In genomic region chr11:69704508-69705245, GRCh38 we compare ENCODE assay signal across 8 cellular contexts. TPM values are rescaled to one million over a fixed set of nuclear protein-coding genes. Genes with fewer than 3 reads are reported as not detected.
DNase-seq lines count a peak whose midpoint lies in the region; ATAC-seq and TF ChIP-seq lines count a peak whose summit lies in the region.

No MANE protein-coding gene starts in this region.

- DNase-seq in activated naive CD4-positive, alpha-beta T cell treated with anti-CD3 and anti-CD28 coated beads for 36 hours: peak; percentile 23
- no peak for DNase-seq in activated naive CD4-positive, alpha-beta T cell treated with anti-CD3 and anti-CD28 coated beads, Interleukin-2, amount 50 U/mL, for 16 hours
- no peak for DNase-seq in Peyer's patch
- DNase-seq in foreskin keratinocyte: no peak
- DNase-seq in spleen: peak; percentile 48
- DNase-seq in nucleus accumbens (lab: John Stamatoyannopoulos, UW): no peak
- DNase-seq in CD1c-positive myeloid dendritic cell (ENCODE audit: extremely low spot score): no peak

- peak overlapping the region in 2 of 4 donors; percentile 18 to 47 for H3K4me3 ChIP-seq in Peyer's patch
- peak overlapping the region in 2 of 8 donors; percentile 6 to 46 for H3K4me3 ChIP-seq in spleen

- no peaks in the 10 kb centered on the region for H3K36me3 Mint-ChIP-seq in activated naive CD4-positive, alpha-beta T cell treated with anti-CD3 and anti-CD28 coated beads for 36 hours (ENCODE audit: low read depth)

- TF ChIP-seq POLR2A in Peyer's patch (IDR thresholded peaks at IDR 0.05) (no peak), spleen (IDR thresholded peaks at IDR 0.05) (no peak)

- ATAC-seq in foreskin keratinocyte (peak; percentile 18), HG03460 (IDR thresholded peaks at IDR 0.05; ENCODE audit: unreplicated experiment) (no peak)

- H3K27ac ChIP-seq in Peyer's patch: no peak overlapping the region
- H3K27ac ChIP-seq in foreskin keratinocyte: no peak overlapping the region
- H3K27ac ChIP-seq in spleen: no peak overlapping the region

- no peak overlapping the region for H3K27ac Mint-ChIP-seq in activated naive CD4-positive, alpha-beta T cell treated with anti-CD3 and anti-CD28 coated beads for 36 hours

- H3K4me3 Mint-ChIP-seq in activated naive CD4-positive, alpha-beta T cell treated with anti-CD3 and anti-CD28 coated beads for 36 hours: peak overlapping the region; percentile 49

- peaks cover 29% of the 10 kb centered on the region for H3K27me3 Mint-ChIP-seq in activated naive CD4-positive, alpha-beta T cell treated with anti-CD3 and anti-CD28 coated beads for 36 hours (ENCODE audit: low read depth)

- H3K4me1 ChIP-seq in Peyer's patch: peaks cover 0 to 69% (median 5%) of the 10 kb centered on the region in 4 donors
- H3K4me1 ChIP-seq in foreskin keratinocyte: peaks cover 10% of the 10 kb centered on the region
- H3K4me1 ChIP-seq in spleen: peaks cover 7 to 48% (median 35%) of the 10 kb centered on the region in 6 donors

- H3K27me3 ChIP-seq in Peyer's patch: peaks cover 0 to 27% of the 10 kb centered on the region in 2 donors
- peaks cover 56% of the 10 kb centered on the region for H3K27me3 ChIP-seq in foreskin keratinocyte
- H3K27me3 ChIP-seq in spleen (replicated peaks in 1 of 7): peaks cover 5 to 96% (median 69%) of the 10 kb centered on the region in 7 donors

- H3K9me3 Mint-ChIP-seq in activated naive CD4-positive, alpha-beta T cell treated with anti-CD3 and anti-CD28 coated beads for 36 hours: no peaks in the 10 kb centered on the region

- H3K9me3 ChIP-seq in Peyer's patch (no peaks in the 10 kb centered on the region), spleen (no peaks in the 10 kb centered on the region)

- CTCF ChIA-PET in activated naive CD4-positive, alpha-beta T cell treated with anti-CD3 and anti-CD28 coated beads for 36 hours (lab: Charles Lee): interaction anchor here (0.6 to 1.0 kb wide), 2 partner anchors 17 to 185 kb away, joined by 3 to 6 read pairs; no protein-coding TSS in a partner anchor

- intact Hi-C loops in activated naive CD4-positive, alpha-beta T cell treated with anti-CD3 and anti-CD28 coated beads for 36 hours (cut with micrococcal nuclease): loop anchor here (1.0 to 5.0 kb wide), 3 partner anchors 98 to 184 kb away; no protein-coding TSS in a partner anchor
- intact Hi-C loops in spleen (cut with DNase I; ENCODE audit: low total_unique reads): no loop called here

- 4 to 7% (median 4%) methylated on average over 43 to 62 of the region's 62 CpGs for WGBS in spleen, 5 donors

- H3K36me3 ChIP-seq in Peyer's patch: no peaks in the 10 kb centered on the region
- no peaks in the 10 kb centered on the region for H3K36me3 ChIP-seq in spleen

- peaks cover 8% of the 10 kb centered on the region for H3K4me1 Mint-ChIP-seq in activated naive CD4-positive, alpha-beta T cell treated with anti-CD3 and anti-CD28 coated beads for 36 hours (ENCODE audit: low read depth)

- peak in 4 of 6 experiments; percentile 28 to 61 (median 58) for TF ChIP-seq CTCF in Peyer's patch (IDR thresholded peaks at IDR 0.05)
- TF ChIP-seq CTCF in foreskin keratinocyte (conservative IDR thresholded peaks at IDR 0.05): peak; percentile 79
- TF ChIP-seq CTCF in spleen (IDR thresholded peaks at IDR 0.05 in 8 of 11, conservative IDR thresholded peaks at IDR 0.05 in 3 of 11): peak in 2 of 11 experiments; percentile 21 to 32

RNA-seq across cellular contexts. Expression of gene FGF19, which starts 0.9 kb away (rescaled TPM):
- under 1 TPM in 1 of 2 experiments, not detected in 1; 0.10 TPM for total RNA-seq in activated naive CD4-positive, alpha-beta T cell treated with anti-CD3 and anti-CD28 coated beads for 36 hours
- total RNA-seq in Peyer's patch (1 to 10 TPM in 2 of 4 donors, not detected in 2; 3.2 to 4.9 TPM), foreskin keratinocyte (0.04 and 0.17 TPM in 2 replicates), spleen (not detected)
- polyA plus RNA-seq in foreskin keratinocyte (0.24 TPM in 1 of 2 replicates, not detected in the other), spleen (not detected)

RNA-seq across cellular contexts. Expression of gene LTO1, which starts 29.5 kb away (rescaled TPM):
- total RNA-seq in activated naive CD4-positive, alpha-beta T cell treated with anti-CD3 and anti-CD28 coated beads for 36 hours: 10 to 100 TPM; 14.8 to 14.9 TPM
- 10 to 100 TPM; 22.1 to 50.3 (median 36.6) TPM for total RNA-seq in Peyer's patch
- 13.5 and 15.7 TPM in 2 replicates for total RNA-seq in foreskin keratinocyte
- 14.9 and 15.0 TPM in 2 replicates for polyA plus RNA-seq in foreskin keratinocyte
- 10 to 100 TPM; 21.0 to 41.4 (median 31.3) TPM for total RNA-seq in spleen
- polyA plus RNA-seq in spleen: 10 to 100 TPM; 17.5 to 32.3 (median 30.8) TPM

Comparison
In these comparisons a context has a peak if more than half of its experiments do, and no peak if none do; other contexts are left out.
1. DNase-seq: peak in activated naive CD4-positive, alpha-beta T cell treated with anti-CD3 and anti-CD28 coated beads for 36 hours (single experiment) and spleen (single experiment); none in activated naive CD4-positive, alpha-beta T cell treated with anti-CD3 and anti-CD28 coated beads, Interleukin-2, amount 50 U/mL, for 16 hours (single experiment), Peyer's patch (0 of 3), foreskin keratinocyte (0 of 2), nucleus accumbens (0 of 56) and CD1c-positive myeloid dendritic cell (single experiment).